In the genomic region with DNA sequence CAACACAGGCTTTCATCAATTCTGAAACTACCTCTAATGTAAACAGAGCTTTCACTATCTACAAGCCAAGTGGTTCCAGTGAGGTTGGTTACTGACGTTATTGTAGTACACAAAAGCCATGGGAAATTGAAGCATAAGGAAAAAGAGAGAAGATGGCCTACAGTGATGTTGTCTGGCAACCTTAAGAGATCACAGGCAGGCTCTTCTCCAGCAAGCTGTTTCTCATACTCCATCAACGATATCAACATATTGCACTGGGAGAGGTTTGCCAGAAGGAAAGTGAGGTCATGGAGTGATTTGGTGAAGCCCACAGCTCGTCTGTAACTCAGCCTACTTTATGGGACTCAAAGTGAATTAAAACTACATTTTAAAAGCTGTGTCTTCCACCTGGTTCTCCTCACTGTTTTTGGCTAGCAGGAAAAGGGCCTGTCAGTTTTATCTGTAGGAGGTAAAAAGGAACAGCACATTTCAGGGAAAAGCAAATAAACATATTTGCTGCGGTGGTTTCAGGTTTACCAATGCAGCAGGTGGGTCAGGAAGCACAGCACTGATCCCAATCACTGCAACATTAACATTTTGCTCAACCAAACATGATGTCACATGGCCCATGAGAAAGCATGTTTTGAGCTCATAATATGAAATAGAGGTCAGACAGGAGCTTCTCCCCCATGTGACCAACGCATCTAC, we compare ENCODE assay signal across 13 cellular contexts.
A peak's percentile ranks its signal among the peaks of the same experiment; 100 is the strongest.
DNase-seq lines count a peak whose midpoint lies in the region; ATAC-seq and TF ChIP-seq lines count a peak whose summit lies in the region.
"Had no signal": no experiment of that assay in that cellular context is flagged by ENCODE, and none has a peak within 500 bp of the region (broad histone marks: within the 10 kb centered on the region; RNA-seq: fewer than 3 reads in every experiment).

No MANE protein-coding gene starts in this region.

- POLR2A ChIA-PET in WTC11 (lab: Charles Lee) = interaction anchor here (0.7 kb wide), 1 partner anchor 13 kb away, joined by 3 read pairs; no protein-coding TSS in a partner anchor

- H3K4me3 Mint-ChIP-seq in WTC11 (no peak overlapping the region), memory B cell (no peak overlapping the region)

- DNase-seq in DMS53 treated with DMSO at 0.1 percent for 48 hours (lab: John Stamatoyannopoulos, UW; ENCODE audit: unreplicated experiment) (peak; percentile 66), NCI-H2081 treated with DMSO at 0.1 percent for 48 hours (lab: John Stamatoyannopoulos, UW) (peak; percentile 9), WTC11 (ENCODE audit: low spot score) (no peak), memory B cell (ENCODE audit: low spot score in 2 of 2) (no peak), HT-29 (ENCODE audit: low spot score) (no peak), DMS114 treated with DMSO at 0.1 percent for 48 hours (lab: John Stamatoyannopoulos, UW; ENCODE audit: unreplicated experiment) (no peak), NCI-H2227 (lab: John Stamatoyannopoulos, UW; ENCODE audit: unreplicated experiment) (no peak)
- DNase-seq: activated T-cell treated with anti-CD3 and anti-CD28 coated beads, Interleukin-2, amount 50 U/mL, for 48 hours; EL; stimulated activated CD4-positive, alpha-beta T cell treated with anti-CD3 and anti-CD28 coated beads, Interleukin-2, amount 100 ng/mL, for 48 hours; stimulated activated naive CD4-positive, alpha-beta T cell; SW 1271 had no signal

- H3K9me3 Mint-ChIP-seq in WTC11 = no peaks in the 10 kb centered on the region
- H3K9me3 Mint-ChIP-seq in memory B cell = no peaks in the 10 kb centered on the region

- CTCF ChIA-PET in WTC11 (lab: Charles Lee) = interaction anchor here (0.9 to 1.0 kb wide), 2 partner anchors 9 to 13 kb away, joined by 4 to 7 read pairs; no protein-coding TSS in a partner anchor

- H3K36me3 Mint-ChIP-seq in WTC11 (no peaks in the 10 kb centered on the region), memory B cell (no peaks in the 10 kb centered on the region)

- TF ChIP-seq CTCF in WTC11 (IDR thresholded peaks at IDR 0.05) = no peak

- ATAC-seq in WTC11 (no peak), memory B cell (ENCODE audit: low read depth) (no peak), GM19328 (IDR thresholded peaks at IDR 0.05; ENCODE audit: unreplicated experiment) (no peak)

- H3K4me1 Mint-ChIP-seq in WTC11 = peaks cover 32% of the 10 kb centered on the region
- peaks cover 12% of the 10 kb centered on the region for H3K4me1 Mint-ChIP-seq in memory B cell

- H3K27ac Mint-ChIP-seq in WTC11 (0 out of 2 replicates have a peak overlapping the region, but pooled peaks have one; percentile 55), memory B cell (peak overlapping the region; percentile 17)

- H3K27me3 Mint-ChIP-seq in WTC11 (ENCODE audit: low read depth) = no peaks in the 10 kb centered on the region
- no peaks in the 10 kb centered on the region for H3K27me3 Mint-ChIP-seq in memory B cell

TF ChIP-seq in WTC11, 78 proteins besides CTCF, POLR2A, EP300 and RAD21:
- TF ChIP-seq SOX15 (CRISPR knock-in tag; IDR thresholded peaks at IDR 0.05) (no peak), FOXJ3 (CRISPR knock-in tag; IDR thresholded peaks at IDR 0.05; ENCODE audit: borderline replicate concordance) (no peak), ATF1 (CRISPR knock-in tag; IDR thresholded peaks at IDR 0.05) (no peak)
- TF ChIP-seq, protein P1, sequence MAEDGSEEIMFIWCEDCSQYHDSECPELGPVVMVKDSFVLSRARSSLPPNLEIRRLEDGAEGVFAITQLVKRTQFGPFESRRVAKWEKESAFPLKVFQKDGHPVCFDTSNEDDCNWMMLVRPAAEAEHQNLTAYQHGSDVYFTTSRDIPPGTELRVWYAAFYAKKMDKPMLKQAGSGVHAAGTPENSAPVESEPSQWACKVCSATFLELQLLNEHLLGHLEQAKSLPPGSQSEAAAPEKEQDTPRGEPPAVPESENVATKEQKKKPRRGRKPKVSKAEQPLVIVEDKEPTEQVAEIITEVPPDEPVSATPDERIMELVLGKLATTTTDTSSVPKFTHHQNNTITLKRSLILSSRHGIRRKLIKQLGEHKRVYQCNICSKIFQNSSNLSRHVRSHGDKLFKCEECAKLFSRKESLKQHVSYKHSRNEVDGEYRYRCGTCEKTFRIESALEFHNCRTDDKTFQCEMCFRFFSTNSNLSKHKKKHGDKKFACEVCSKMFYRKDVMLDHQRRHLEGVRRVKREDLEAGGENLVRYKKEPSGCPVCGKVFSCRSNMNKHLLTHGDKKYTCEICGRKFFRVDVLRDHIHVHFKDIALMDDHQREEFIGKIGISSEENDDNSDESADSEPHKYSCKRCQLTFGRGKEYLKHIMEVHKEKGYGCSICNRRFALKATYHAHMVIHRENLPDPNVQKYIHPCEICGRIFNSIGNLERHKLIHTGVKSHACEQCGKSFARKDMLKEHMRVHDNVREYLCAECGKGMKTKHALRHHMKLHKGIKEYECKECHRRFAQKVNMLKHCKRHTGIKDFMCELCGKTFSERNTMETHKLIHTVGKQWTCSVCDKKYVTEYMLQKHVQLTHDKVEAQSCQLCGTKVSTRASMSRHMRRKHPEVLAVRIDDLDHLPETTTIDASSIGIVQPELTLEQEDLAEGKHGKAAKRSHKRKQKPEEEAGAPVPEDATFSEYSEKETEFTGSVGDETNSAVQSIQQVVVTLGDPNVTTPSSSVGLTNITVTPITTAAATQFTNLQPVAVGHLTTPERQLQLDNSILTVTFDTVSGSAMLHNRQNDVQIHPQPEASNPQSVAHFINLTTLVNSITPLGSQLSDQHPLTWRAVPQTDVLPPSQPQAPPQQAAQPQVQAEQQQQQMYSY (CRISPR knock-in tag; IDR thresholded peaks at IDR 0.05) = no peak
TF ChIP-seq in WTC11: peak in this region for 0.

Comparison
In these comparisons a context has a peak if more than half of its experiments do, and no peak if none do; other contexts are left out.
1. DNase-seq: peak in DMS53 treated with DMSO at 0.1 percent for 48 hours (single experiment) and NCI-H2081 treated with DMSO at 0.1 percent for 48 hours (single experiment); none in WTC11 (single experiment), memory B cell (0 of 2), HT-29 (single experiment), DMS114 treated with DMSO at 0.1 percent for 48 hours (single experiment) and NCI-H2227 (single experiment).